In genomic region chr19:1315470-1316166, GRCh38 we compare ENCODE assay signal across 8 cellular contexts. TPM values are rescaled to one million over a fixed set of nuclear protein-coding genes. Genes with fewer than 3 reads are reported as not detected.
DNase-seq lines count a peak whose midpoint lies in the region; ATAC-seq and TF ChIP-seq lines count a peak whose summit lies in the region.

No MANE protein-coding gene starts in this region.

- BruUV-seq in Caco-2 (replicated peaks; lab: Mats Ljungman, UMichigan): no TSS peak

- TF ChIP-seq CTCF in Caco-2 (IDR thresholded peaks at IDR 0.05; ENCODE audit: insufficient read depth in 1 of 2, low read depth in 1 of 2, low read length in 1 of 2, severe bottlenecking in 1 of 2, unreplicated experiment in 1 of 2) (peak; percentile 56 to 66), esophagus squamous epithelium (IDR thresholded peaks at IDR 0.05) (peak; percentile 38 to 70 (median 62)), upper lobe of right lung (IDR thresholded peaks at IDR 0.05) (peak; percentile 58)

- H3K36me3 ChIP-seq in Caco-2 (ENCODE audit: control insufficient read depth, insufficient read depth, low read length) (no peaks in the 10 kb centered on the region), HUES64 (ENCODE audit: insufficient read depth, low read length) (no peaks in the 10 kb centered on the region), esophagus squamous epithelium (no peaks in the 10 kb centered on the region), upper lobe of right lung (no peaks in the 10 kb centered on the region)

- H3K9me3 ChIP-seq in Caco-2 (no peaks in the 10 kb centered on the region), HUES64 (ENCODE audit: insufficient read depth, low read depth, low read length) (no peaks in the 10 kb centered on the region), esophagus squamous epithelium (no peaks in the 10 kb centered on the region), upper lobe of right lung (no peaks in the 10 kb centered on the region)

- peak overlapping the region; percentile 50; the same call in 1 of the 2 replicates for H3K9ac ChIP-seq in HUES64 (ENCODE audit: low read depth, low read length)

- POLR2A ChIA-PET in Caco-2 (lab: Charles Lee): interaction anchor here (0.6 to 0.9 kb wide), 2 partner anchors 39 to 47 kb away, joined by 3 to 5 read pairs; a partner anchor contains a TSS

- peak; percentile 83 for ATAC-seq in upper lobe of right lung

- H3K4me3 ChIP-seq in Caco-2 (ENCODE audit: low read depth, low read length) (peak overlapping the region; percentile 26), HUES64 (ENCODE audit: low read length) (peak overlapping the region; percentile 45), esophagus squamous epithelium (peak overlapping the region in 3 of 4 donors; percentile 2 to 54 (median 31)), upper lobe of right lung (peak overlapping the region; percentile 14)

- intact Hi-C loops in Caco-2 (cut with micrococcal nuclease; ENCODE audit: unreplicated experiment) (loop anchor here (5.0 kb wide), 1 partner anchor 38 kb away; the partner anchor contains the start of gene FAM174C), esophagus squamous epithelium (cut with DNase I) (no loop called here), upper lobe of right lung (cut with DNase I) (no loop called here)
- intact Hi-C loops in activated CD4-positive, alpha-beta T cell treated with anti-CD3 and anti-CD28 coated beads, Interleukin-2, amount 10 ng/mL, durations not matched to agents 24 days and 14 days (cut with micrococcal nuclease): no loop called here

- WGBS in HUES64: 16% methylated on average over 58 of the region's 58 CpGs
- WGBS in esophagus squamous epithelium, 2 donors: 19 to 21% methylated on average over 8 to 11 of the region's 58 CpGs

- no peaks in the 10 kb centered on the region for H3K9me3 Mint-ChIP-seq in Caco-2 (ENCODE audit: unreplicated experiment)
- no peaks in the 10 kb centered on the region for H3K9me3 Mint-ChIP-seq in activated CD4-positive, alpha-beta T cell treated with anti-CD3 and anti-CD28 coated beads, Interleukin-2, amount 10 ng/mL, durations not matched to agents 24 days and 14 days

- H3K36me3 Mint-ChIP-seq in Caco-2 (ENCODE audit: insufficient read depth, unreplicated experiment): peaks cover 4% of the 10 kb centered on the region
- H3K36me3 Mint-ChIP-seq in activated CD4-positive, alpha-beta T cell treated with anti-CD3 and anti-CD28 coated beads, Interleukin-2, amount 10 ng/mL, durations not matched to agents 24 days and 14 days (ENCODE audit: low read depth): no peaks in the 10 kb centered on the region

- peaks cover 14% of the 10 kb centered on the region for H3K4me1 ChIP-seq in Caco-2
- no peaks in the 10 kb centered on the region for H3K4me1 ChIP-seq in HUES64 (ENCODE audit: insufficient read depth, low read length)
- peaks cover 8 to 35% (median 18%) of the 10 kb centered on the region in 3 donors for H3K4me1 ChIP-seq in esophagus squamous epithelium
- no peaks in the 10 kb centered on the region for H3K4me1 ChIP-seq in upper lobe of right lung

- TF ChIP-seq POLR2A in esophagus squamous epithelium (IDR thresholded peaks at IDR 0.05): no peak

- H3K27ac ChIP-seq in HUES64 (ENCODE audit: low read depth, low read length) (no peak overlapping the region), esophagus squamous epithelium (no peak overlapping the region), upper lobe of right lung (no peak overlapping the region)

- H3K27me3 Mint-ChIP-seq in Caco-2 (ENCODE audit: insufficient read depth, unreplicated experiment): no peaks in the 10 kb centered on the region
- peaks cover 8% of the 10 kb centered on the region for H3K27me3 Mint-ChIP-seq in activated CD4-positive, alpha-beta T cell treated with anti-CD3 and anti-CD28 coated beads, Interleukin-2, amount 10 ng/mL, durations not matched to agents 24 days and 14 days

- CTCF ChIA-PET in Caco-2 (lab: Charles Lee): interaction anchor here (0.7 to 1.0 kb wide), 6 partner anchors 11 to 72 kb away, joined by 3 to 10 read pairs (median 4); a partner anchor contains a TSS

- H3K4me1 Mint-ChIP-seq in Caco-2 (ENCODE audit: low read depth, unreplicated experiment): no peaks in the 10 kb centered on the region
- H3K4me1 Mint-ChIP-seq in activated CD4-positive, alpha-beta T cell treated with anti-CD3 and anti-CD28 coated beads, Interleukin-2, amount 10 ng/mL, durations not matched to agents 24 days and 14 days: no peaks in the 10 kb centered on the region

- DNase-seq in Caco-2: peak; percentile 50 to 76
- DNase-seq in activated CD4-positive, alpha-beta T cell treated with anti-CD3 and anti-CD28 coated beads, Interleukin-2, amount 10 ng/mL, durations not matched to agents 24 days and 14 days: peak; percentile 79
- no peak for DNase-seq in esophagus squamous epithelium (lab: John Stamatoyannopoulos, UW)
- DNase-seq in myocyte (ENCODE audit: low read depth): peak; percentile 40
- DNase-seq in upper lobe of right lung: peak; percentile 81
- DNase-seq in effector CD8-positive, alpha-beta T cell (lab: John Stamatoyannopoulos, UW): no peak
- DNase-seq in RKO (ENCODE audit: low spot score): no peak

- peak overlapping the region; percentile 39 for H3K27ac Mint-ChIP-seq in Caco-2 (ENCODE audit: unreplicated experiment)
- H3K27ac Mint-ChIP-seq in activated CD4-positive, alpha-beta T cell treated with anti-CD3 and anti-CD28 coated beads, Interleukin-2, amount 10 ng/mL, durations not matched to agents 24 days and 14 days: no peak overlapping the region

- H3K27me3 ChIP-seq in Caco-2 (replicated peaks; ENCODE audit: control insufficient read depth, insufficient read depth, low read length) (no peaks in the 10 kb centered on the region), HUES64 (ENCODE audit: insufficient read depth, low read length) (peaks cover 11% of the 10 kb centered on the region), esophagus squamous epithelium (peaks cover 0 to 100% (median 11%) of the 10 kb centered on the region in 4 donors), upper lobe of right lung (peaks cover 75% of the 10 kb centered on the region)

- H3K4me3 Mint-ChIP-seq in Caco-2 (ENCODE audit: unreplicated experiment): peak overlapping the region; percentile 33
- no peak overlapping the region for H3K4me3 Mint-ChIP-seq in activated CD4-positive, alpha-beta T cell treated with anti-CD3 and anti-CD28 coated beads, Interleukin-2, amount 10 ng/mL, durations not matched to agents 24 days and 14 days

RNA-seq across cellular contexts. Expression of gene EFNA2, which starts 29.9 kb away (rescaled TPM):
- total RNA-seq in Caco-2 (2022) (18.6 and 20.6 TPM in 2 replicates), esophagus squamous epithelium (not detected), myocyte (not detected in 2 replicates), upper lobe of right lung (not detected)
- 7.6 TPM for polyA plus RNA-seq in HUES64 (2013, experiment 1 of 2)
- 12.2 TPM for polyA plus RNA-seq in HUES64 (2013, experiment 2 of 2)
- not detected in 2 replicates for total RNA-seq in activated CD4-positive, alpha-beta T cell treated with anti-CD3 and anti-CD28 coated beads, Interleukin-2, amount 10 ng/mL, durations not matched to agents 24 days and 14 days
- polyA plus RNA-seq in myocyte (2012): 0.35 TPM

RNA-seq across cellular contexts. Expression of gene FAM174C, which starts 40.3 kb away (rescaled TPM):
- 51.0 and 56.3 TPM in 2 replicates for total RNA-seq in Caco-2 (2022)
- polyA plus RNA-seq in HUES64 (2013, experiment 1 of 2): 31.0 TPM
- polyA plus RNA-seq in HUES64 (2013, experiment 2 of 2): 30.9 TPM
- 115 and 126 TPM in 2 replicates for total RNA-seq in activated CD4-positive, alpha-beta T cell treated with anti-CD3 and anti-CD28 coated beads, Interleukin-2, amount 10 ng/mL, durations not matched to agents 24 days and 14 days
- total RNA-seq in esophagus squamous epithelium: 10 to 100 TPM; 31.5 to 69.8 (median 50.5) TPM
- total RNA-seq in myocyte: 33.8 and 55.3 TPM in 2 replicates
- 66.6 TPM for polyA plus RNA-seq in myocyte (2012)
- total RNA-seq in upper lobe of right lung: 41.4 TPM

RNA-seq across cellular contexts. Expression of gene CIRBP, which starts 46.5 kb away (rescaled TPM):
- 289 and 331 TPM in 2 replicates for total RNA-seq in Caco-2 (2022)
- polyA plus RNA-seq in HUES64 (2013, experiment 1 of 2): 162 TPM
- polyA plus RNA-seq in HUES64 (2013, experiment 2 of 2): 166 TPM
- total RNA-seq in activated CD4-positive, alpha-beta T cell treated with anti-CD3 and anti-CD28 coated beads, Interleukin-2, amount 10 ng/mL, durations not matched to agents 24 days and 14 days: 237 TPM in 2 replicates
- total RNA-seq in esophagus squamous epithelium: 100 to 1,000 TPM; 116 to 415 (median 238) TPM
- 441 and 497 TPM in 2 replicates for total RNA-seq in myocyte
- 414 TPM for polyA plus RNA-seq in myocyte (2012)
- 322 TPM for total RNA-seq in upper lobe of right lung

Comparison
In these comparisons a context has a peak if more than half of its experiments do, and no peak if none do; other contexts are left out.
1. DNase-seq: peak in Caco-2 (2 of 2), activated CD4-positive, alpha-beta T cell treated with anti-CD3 and anti-CD28 coated beads, Interleukin-2, amount 10 ng/mL, durations not matched to agents 24 days and 14 days (single experiment), myocyte (single experiment) and upper lobe of right lung (single experiment); none in esophagus squamous epithelium (single experiment), effector CD8-positive, alpha-beta T cell (single experiment) and RKO (single experiment).
2. RNA of gene EFNA2, which starts 29.9 kb away (total RNA-seq): 18.6 to 20.6 TPM in Caco-2; not detected in activated CD4-positive, alpha-beta T cell treated with anti-CD3 and anti-CD28 coated beads, Interleukin-2, amount 10 ng/mL, durations not matched to agents 24 days and 14 days, not detected in esophagus squamous epithelium, not detected in myocyte and not detected in upper lobe of right lung (single experiment); every median in the first group is over 10 times any median in the second.
3. Peak in every context shown above with its lines, with median percentiles within 50 percentile points of each other: H3K4me3 ChIP-seq and CTCF ChIP-seq.